17 cellular contexts compared by ENCODE assay signal in the genomic region with DNA sequence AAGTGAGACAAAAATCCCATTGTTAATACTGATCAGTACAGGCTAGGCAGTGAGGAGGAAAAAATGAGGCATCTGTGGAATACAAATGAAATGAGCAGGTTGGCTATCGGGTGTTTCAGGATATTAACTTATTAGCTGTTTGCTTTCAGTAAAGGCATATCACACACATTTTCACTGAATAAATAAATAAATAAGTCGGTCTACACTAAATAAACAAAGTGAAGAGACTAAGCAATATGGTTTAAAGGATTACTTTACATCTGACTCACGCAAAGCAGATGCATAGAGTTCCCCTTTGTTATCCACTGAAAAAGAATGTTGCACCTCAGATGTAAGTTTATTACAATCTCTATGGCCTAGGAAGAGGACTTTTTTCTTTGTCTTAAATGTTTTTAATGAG. TPM values are rescaled to one million over a fixed set of nuclear protein-coding genes. Genes with fewer than 3 reads are reported as not detected.
A peak's percentile ranks its signal among the peaks of the same experiment; 100 is the strongest.
DNase-seq lines count a peak whose midpoint lies in the region; ATAC-seq, FAIRE-seq and TF ChIP-seq lines count a peak whose summit lies in the region.
"Had no signal": no experiment of that assay in that cellular context is flagged by ENCODE, and none has a peak within 500 bp of the region (broad histone marks: within the 10 kb centered on the region; RNA-seq: fewer than 3 reads in every experiment).

No MANE protein-coding gene starts in this region.

- in situ Hi-C loops in HepG2 (cut with HindIII; ENCODE audit: extremely low pct_ligation_motif_present, low pct_unique_long_range_greater_than_20kb), result no loop called here

- DNase-seq in DMS114 treated with DMSO at 0.1 percent for 48 hours (lab: John Stamatoyannopoulos, UW; ENCODE audit: unreplicated experiment) (peak; percentile 70), amniotic epithelial cell (ENCODE audit: low read depth) (peak; percentile 72), iris pigment epithelial cell (ENCODE audit: low read depth) (peak; percentile 82), ovary (no peak), NOMO-1 treated with DMSO at 0.1 percent for 48 hours (lab: John Stamatoyannopoulos, UW; ENCODE audit: unreplicated experiment) (no peak), cerebellar nuclear complex (lab: John Stamatoyannopoulos, UW) (no peak), HepG2 (ENCODE audit: low spot score) (no peak)
- DNase-seq: activated CD4-positive, alpha-beta T cell treated with anti-CD3 and anti-CD28 coated beads, Interleukin-2, amount 50 U/mL, for 48 hours; activated naive CD8-positive, alpha-beta T cell treated with anti-CD3 and anti-CD28 coated beads for 36 hours; activated T-cell treated with anti-CD3 and anti-CD28 coated beads, Interleukin-2, amount 50 U/mL, for 24 hours; NCI-H1417 treated with DMSO at 0.1 percent for 48 hours; NCI-H446 treated with DMSO at 0.1 percent for 48 hours; occipital lobe; trophoblast cell had no signal

- H3K36me3 ChIP-seq in HUES48 (ENCODE audit: control insufficient read depth, insufficient read depth, low read length) (no peaks in the 10 kb centered on the region), ovary (no peaks in the 10 kb centered on the region), HepG2 (replicated peaks in 1 of 2; ENCODE audit: control insufficient read depth in 1 of 2, insufficient read depth in 2 of 2, low read length in 2 of 2) (no peaks in the 10 kb centered on the region)

- H3K79me2 ChIP-seq in HepG2 (ENCODE audit: insufficient read depth, low read length), result no peaks in the 10 kb centered on the region

- intact Hi-C loops in ovary (cut with DNase I), result no loop called here
- intact Hi-C loops in HepG2 (cut with micrococcal nuclease; ENCODE audit: unreplicated experiment), result no loop called here

- TF ChIP-seq CTCF in ovary (IDR thresholded peaks at IDR 0.05), result no peak
- TF ChIP-seq CTCF in HepG2 (CRISPR knock-in tag; IDR thresholded peaks at IDR 0.05), result no peak

- no peaks in the 10 kb centered on the region for H3K9me3 ChIP-seq in HUES48 (ENCODE audit: control insufficient read depth, insufficient read depth, low read length)
- H3K9me3 ChIP-seq in ovary, result no peaks in the 10 kb centered on the region
- H3K9me3 ChIP-seq in HepG2 (ENCODE audit: low read length), result no peaks in the 10 kb centered on the region

- no peak overlapping the region for H3K9ac ChIP-seq in HUES48 (ENCODE audit: low read depth, low read length)
- H3K9ac ChIP-seq in HepG2 (ENCODE audit: insufficient read depth, low read depth, low read length), result no peak overlapping the region

- FAIRE-seq in HepG2 (lab: Jason Lieb, UNC), result no peak
- FAIRE-seq: endometrium had no signal

- no peaks in the 10 kb centered on the region for H4K20me1 ChIP-seq in HepG2 (ENCODE audit: insufficient read depth, low read length)

- H3K4me3 ChIP-seq in HUES48 (ENCODE audit: low read depth, low read length) (0 out of 2 replicates have a peak overlapping the region, but pooled peaks have one; percentile 15), ovary (no peak overlapping the region), HepG2 (replicated peaks in 1 of 3; ENCODE audit: insufficient read depth in 1 of 3, low read depth in 2 of 3, low read length in 3 of 3) (no peak overlapping the region)

- H3K4me1 ChIP-seq in HUES48 (ENCODE audit: control insufficient read depth, insufficient read depth, low read length) (peaks cover 72% of the 10 kb centered on the region), ovary (ENCODE audit: insufficient read depth) (no peaks in the 10 kb centered on the region), HepG2 (ENCODE audit: insufficient read depth, low read length) (0 out of 2 replicates have a peak, but pooled peaks cover under 1% of the 10 kb centered on the region)

- H3K27me3 ChIP-seq in HUES48 (ENCODE audit: control insufficient read depth, insufficient read depth, low read length) (no peaks in the 10 kb centered on the region), ovary (no peaks in the 10 kb centered on the region), HepG2 (ENCODE audit: control insufficient read depth in 1 of 2, insufficient read depth in 2 of 2, low read length in 2 of 2) (no peaks in the 10 kb centered on the region)

- WGBS in ovary, 3 donors, result 66 to 68% (median 67%) methylated on average over 3 of the region's 3 CpGs
- WGBS in HepG2 (ENCODE audit: low lambda C conversion rate), result 19% methylated on average over 3 of the region's 3 CpGs

- TF ChIP-seq EP300 in ovary (IDR thresholded peaks at IDR 0.05) (no peak), HepG2 (IDR thresholded peaks at IDR 0.05; ENCODE audit: low read depth in 2 of 2, low read length in 2 of 2) (no peak), HepG2 (CRISPR knock-in tag; IDR thresholded peaks at IDR 0.05; ENCODE audit: borderline replicate concordance) (no peak)

- no peak for TF ChIP-seq RAD21 in HepG2 (CRISPR knock-in tag; IDR thresholded peaks at IDR 0.05)

- CTCF ChIA-PET in HepG2 (lab: Yijun Ruan, JAX; ENCODE audit: low intra/inter-chr PET ratio, low total read pairs), result no interaction called here

- no peak for ATAC-seq in HepG2
- ATAC-seq: stimulated activated memory B cell treated with anti-CD40 and anti-IgM and Interleukin-4, amounts not matched to agents 10 μg/mL and 1 μg/mL and 100 μg/mL, for 72 hours had no signal

- no peak overlapping the region for H2AFZ ChIP-seq in HepG2 (ENCODE audit: low read length)

- BruUV-seq in HepG2 (replicated peaks; lab: Mats Ljungman, UMichigan), result no TSS peak

- TF ChIP-seq POLR2A in ovary (IDR thresholded peaks at IDR 0.05), result no peak
- TF ChIP-seq POLR2A in HepG2 (IDR thresholded peaks at IDR 0.05; ENCODE audit: insufficient read depth in 1 of 2, low read depth in 2 of 2, low read length in 2 of 2), result no peak

- peak overlapping the region; percentile 91 for H3K27ac ChIP-seq in HUES48 (ENCODE audit: low read depth, low read length)
- H3K27ac ChIP-seq in ovary, result no peak overlapping the region
- no peak overlapping the region for H3K27ac ChIP-seq in HepG2 (ENCODE audit: extremely low read length, insufficient read depth, low read length)

- POLR2A ChIA-PET in HepG2 (lab: Yijun Ruan, JAX), result no interaction called here

- no peak overlapping the region for H3K4me2 ChIP-seq in HepG2 (ENCODE audit: low read depth, low read length)

TF ChIP-seq in HepG2, 621 proteins besides CTCF, POLR2A, EP300 and RAD21:
- TF ChIP-seq HNF4A (CRISPR knock-in tag; IDR thresholded peaks at IDR 0.05) (no peak), MIER2 (CRISPR knock-in tag; IDR thresholded peaks at IDR 0.05) (no peak), ZNF562 (CRISPR knock-in tag; IDR thresholded peaks at IDR 0.05; ENCODE audit: borderline replicate concordance) (no peak), ZNF503 (CRISPR knock-in tag; IDR thresholded peaks at IDR 0.05) (no peak)

RNA-seq across cellular contexts. Expression of gene SEMA3A, which starts 6.3 kb away (rescaled TPM):
- 1 to 10 TPM in 6 of 7 donors, under 1 TPM in 1; 0.76 to 6.3 (median 2.2) TPM for total RNA-seq in ovary
- 10 to 100 TPM in 1 of 2 donors, under 1 TPM in 1; 0.82 to 23.0 TPM for polyA plus RNA-seq in ovary
- 0.56 and 1.2 TPM in 2 replicates for total RNA-seq in HepG2 (2016; rRNA removed; fragmentation: Illumina TruSeq; extraction: Trizol)
- total RNA-seq in HepG2 (2016; cell fraction: cytosol; rRNA removed; fragmentation: Illumina TruSeq; extraction: Trizol; ENCODE audit: low read depth), result 0.18 TPM in 1 of 2 replicates, not detected in the other
- total RNA-seq in HepG2 (2016; cell fraction: insoluble cytoplasmic fraction; rRNA removed; fragmentation: Illumina TruSeq; extraction: Trizol), result 1.3 and 1.4 TPM in 2 replicates
- total RNA-seq in HepG2 (2016; cell fraction: membrane; rRNA removed; fragmentation: Illumina TruSeq; extraction: Trizol), result 0.48 and 0.68 TPM in 2 replicates
- 1.2 and 3.6 TPM in 2 replicates for total RNA-seq in HepG2 (2016; cell fraction: nucleus; rRNA removed; fragmentation: Illumina TruSeq; extraction: Trizol)
- 0.29 and 0.37 TPM in 2 replicates for polyA plus RNA-seq in HepG2 (2011; rRNA removed)
- polyA plus RNA-seq in HepG2 (2011; cell fraction: cytosol; rRNA removed), result 0.13 and 0.35 TPM in 2 replicates
- polyA plus RNA-seq in HepG2 (2011; cell fraction: nucleus; rRNA removed), result 0.09 and 0.43 TPM in 2 replicates
- 0.09 and 0.65 TPM in 2 replicates for polyA plus RNA-seq in HepG2 (2012)
- 0.01 and 0.02 TPM in 2 replicates for polyA plus RNA-seq in HepG2 (2016; cell fraction: cytosol; fragmentation: Illumina TruSeq; extraction: Trizol; ENCODE audit: low read depth)
- polyA plus RNA-seq in HepG2 (2016; cell fraction: insoluble cytoplasmic fraction; fragmentation: Illumina TruSeq; extraction: Trizol; ENCODE audit: low read depth), result 0.39 and 0.48 TPM in 2 replicates
- 0.06 and 0.07 TPM in 2 replicates for polyA plus RNA-seq in HepG2 (2016; cell fraction: membrane; fragmentation: Illumina TruSeq; extraction: Trizol; ENCODE audit: low read depth)
- polyA plus RNA-seq in HepG2 (2016; cell fraction: nucleus; fragmentation: Illumina TruSeq; extraction: Trizol; ENCODE audit: insufficient read depth, low read depth), result 0.49 and 0.51 TPM in 2 replicates
- 0.28 and 1.1 TPM in 2 replicates for polyA minus RNA-seq in HepG2 (2011; rRNA and poly(A)+ RNA removed; ENCODE audit: low replicate concordance)
- 0.62 and 0.69 TPM in 2 replicates for polyA minus RNA-seq in HepG2 (2011; cell fraction: cytosol; rRNA and poly(A)+ RNA removed)
- polyA minus RNA-seq in HepG2 (2011; cell fraction: nucleus; rRNA and poly(A)+ RNA removed), result 0.25 and 0.52 TPM in 2 replicates

Comparison
In these comparisons a context has a peak if more than half of its experiments do, and no peak if none do; other contexts are left out.
1. DNase-seq: peak in DMS114 treated with DMSO at 0.1 percent for 48 hours (single experiment), amniotic epithelial cell (single experiment) and iris pigment epithelial cell (single experiment); none in ovary (0 of 5), NOMO-1 treated with DMSO at 0.1 percent for 48 hours (single experiment), cerebellar nuclear complex (0 of 2) and HepG2 (single experiment).